In genomic region chrX:12681047-12681446, GRCh38 we compare ENCODE assay signal across 29 cellular contexts.
"Had no signal": no experiment of that assay in that cellular context is flagged by ENCODE, and none has a peak within 500 bp of the region (broad histone marks: within the 10 kb centered on the region; RNA-seq: fewer than 3 reads in every experiment).

No MANE protein-coding gene starts in this region.

- H3K27me3 Mint-ChIP-seq: activated naive CD8-positive, alpha-beta T cell treated with anti-CD3 and anti-CD28 coated beads for 36 hours had no signal

- H3K79me2 ChIP-seq: hepatocyte had no signal

- H3K36me3 Mint-ChIP-seq: activated naive CD8-positive, alpha-beta T cell treated with anti-CD3 and anti-CD28 coated beads for 36 hours; natural killer cell treated with Interleukin-12 subunit alpha and Interleukin-12 subunit beta and Interleukin-15 and Interleukin-18, amount 100 ng/mL, for 72 hours; stimulated activated naive B cell treated with anti-CD40 and anti-IgM and Interleukin-4, amounts not matched to agents 10 μg/mL and 1 μg/mL and 100 μg/mL, for 72 hours had no signal

- DNase-seq: activated CD4-positive, alpha-beta T cell treated with anti-CD3 and anti-CD28 coated beads for 48 hours; activated CD4-positive, alpha-beta T cell treated with anti-CD3 and anti-CD28 coated beads, Interleukin-2, amount 50 U/mL, for 48 hours; activated CD8-positive, alpha-beta memory T cell treated with anti-CD3 and anti-CD28 coated beads for 24 hours; activated effector memory CD4-positive, alpha-beta T cell treated with Interleukin-2 at 50 U/mL for 16 hours; activated naive CD4-positive, alpha-beta T cell treated with anti-CD3 and anti-CD28 coated beads for 36 hours; activated naive CD8-positive, alpha-beta T cell treated with anti-CD3 and anti-CD28 coated beads for 36 hours; adrenal gland; aorta; body of pancreas; dermis blood vessel endothelial cell; effector CD4-positive, alpha-beta T cell; glutamatergic neuron; left cardiac atrium; left ventricle myocardium superior; mucosa of descending colon; posterior cingulate gyrus; right cardiac atrium; stimulated activated CD4-positive, alpha-beta T cell treated with anti-CD3 and anti-CD28 coated beads, Interleukin-15, amount 100 ng/mL, for 24 hours; stimulated activated CD4-positive, alpha-beta T cell treated with anti-CD3 and anti-CD28 coated beads, Interleukin-2, amount 100 ng/mL, for 24 hours; stimulated activated naive B cell treated with anti-CD40 and anti-IgM and Interleukin-4, amounts not matched to agents 10 μg/mL and 1 μg/mL and 100 μg/mL, for 72 hours; stomach; tibial artery; upper lobe of right lung had no signal

- H3K4me1 Mint-ChIP-seq: activated naive CD8-positive, alpha-beta T cell treated with anti-CD3 and anti-CD28 coated beads for 36 hours; stimulated activated naive B cell treated with anti-CD40 and anti-IgM and Interleukin-4, amounts not matched to agents 10 μg/mL and 1 μg/mL and 100 μg/mL, for 72 hours had no signal

- H3K9me3 ChIP-seq: adrenal gland, body of pancreas, mucosa of descending colon, suprapubic skin, tibial artery, upper lobe of right lung had no signal

- H3K4me2 ChIP-seq: hepatocyte had no signal

- H3K27ac ChIP-seq: adrenal gland, body of pancreas, hepatocyte, stomach, suprapubic skin, tibial artery, upper lobe of right lung had no signal

- H3K27me3 ChIP-seq: body of pancreas, hepatocyte, stomach, suprapubic skin, tibial artery, upper lobe of right lung had no signal

- H3K9me3 Mint-ChIP-seq: activated naive CD4-positive, alpha-beta T cell treated with anti-CD3 and anti-CD28 coated beads for 36 hours; activated naive CD8-positive, alpha-beta T cell treated with anti-CD3 and anti-CD28 coated beads for 36 hours; natural killer cell treated with Interleukin-12 subunit alpha and Interleukin-12 subunit beta and Interleukin-15 and Interleukin-18, amount 100 ng/mL, for 72 hours; stimulated activated naive B cell treated with anti-CD40 and anti-IgM and Interleukin-4, amounts not matched to agents 10 μg/mL and 1 μg/mL and 100 μg/mL, for 72 hours had no signal

- H3K4me3 ChIP-seq: adrenal gland, body of pancreas, hepatocyte, mucosa of descending colon, stomach, suprapubic skin, tibial artery, upper lobe of right lung had no signal

- H3K36me3 ChIP-seq: adrenal gland, stomach, suprapubic skin, tibial artery, upper lobe of right lung had no signal

- H3K27ac Mint-ChIP-seq: activated naive CD4-positive, alpha-beta T cell treated with anti-CD3 and anti-CD28 coated beads for 36 hours; activated naive CD8-positive, alpha-beta T cell treated with anti-CD3 and anti-CD28 coated beads for 36 hours; natural killer cell treated with Interleukin-12 subunit alpha and Interleukin-12 subunit beta and Interleukin-15 and Interleukin-18, amount 100 ng/mL, for 72 hours; stimulated activated naive B cell treated with anti-CD40 and anti-IgM and Interleukin-4, amounts not matched to agents 10 μg/mL and 1 μg/mL and 100 μg/mL, for 72 hours had no signal

- H3K4me1 ChIP-seq: adrenal gland, stomach, suprapubic skin, tibial artery, upper lobe of right lung had no signal

- H3K4me3 Mint-ChIP-seq: activated naive CD4-positive, alpha-beta T cell treated with anti-CD3 and anti-CD28 coated beads for 36 hours; activated naive CD8-positive, alpha-beta T cell treated with anti-CD3 and anti-CD28 coated beads for 36 hours; natural killer cell treated with Interleukin-12 subunit alpha and Interleukin-12 subunit beta and Interleukin-15 and Interleukin-18, amount 100 ng/mL, for 72 hours; stimulated activated naive B cell treated with anti-CD40 and anti-IgM and Interleukin-4, amounts not matched to agents 10 μg/mL and 1 μg/mL and 100 μg/mL, for 72 hours had no signal

- H2AFZ ChIP-seq: hepatocyte had no signal

- FAIRE-seq: colon, frontal cortex, keratinocyte had no signal

- ATAC-seq: body of pancreas; left cardiac atrium; left ventricle myocardium superior; mucosa of descending colon; natural killer cell treated with Interleukin-12 subunit alpha and Interleukin-12 subunit beta and Interleukin-15 and Interleukin-18, amount 100 ng/mL, for 72 hours; right cardiac atrium; stimulated activated naive B cell treated with anti-CD40 and anti-IgM and Interleukin-4, amounts not matched to agents 10 μg/mL and 1 μg/mL and 100 μg/mL, for 72 hours; upper lobe of right lung had no signal
